20 cellular contexts compared by ENCODE assay signal in genomic region chr16:88002749-88003148, GRCh38.
"Had no signal": no experiment of that assay in that cellular context is flagged by ENCODE, and none has a peak within 500 bp of the region (broad histone marks: within the 10 kb centered on the region; RNA-seq: fewer than 3 reads in every experiment).

No MANE protein-coding gene starts in this region.

- H3K4me3 Mint-ChIP-seq: naive thymus-derived CD8-positive, alpha-beta T cell; type B pancreatic cell had no signal

- DNase-seq: cortex of kidney; effector CD8-positive, alpha-beta T cell; heart right ventricle; hypothalamus; kidney glomerular epithelial cell; mammary epithelial cell; naive thymus-derived CD8-positive, alpha-beta T cell; right cardiac atrium; stimulated activated CD4-positive, alpha-beta T cell treated with anti-CD3 and anti-CD28 coated beads, Interleukin-15, amount 100 ng/mL, for 24 hours; stimulated activated CD4-positive, alpha-beta T cell treated with anti-CD3 and anti-CD28 coated beads, Interleukin-1b, Interleukin-23, amount 100 ng/mL, for 48 hours; stimulated activated CD4-positive, alpha-beta T cell treated with anti-CD3 and anti-CD28 coated beads, Interleukin-4, amount 100 ng/mL, for 24 hours; stimulated activated naive CD4-positive, alpha-beta T cell; thyroid gland had no signal

- ATAC-seq: esophagus mucosa; heart right ventricle; left lobe of liver; naive thymus-derived CD8-positive, alpha-beta T cell; right cardiac atrium had no signal

- H3K9me3 ChIP-seq: heart right ventricle, ovary, suprapubic skin, thyroid gland had no signal

- H3K9me3 Mint-ChIP-seq: naive thymus-derived CD8-positive, alpha-beta T cell; type B pancreatic cell had no signal

- H3K27me3 Mint-ChIP-seq: naive thymus-derived CD8-positive, alpha-beta T cell; progenitor cell of endocrine pancreas; type B pancreatic cell had no signal

- H3K27ac ChIP-seq: dorsolateral prefrontal cortex, heart right ventricle, ovary, suprapubic skin, thyroid gland had no signal

- H3K4me1 ChIP-seq: suprapubic skin had no signal

- H3K4me3 ChIP-seq: dorsolateral prefrontal cortex, heart right ventricle, ovary, suprapubic skin, thyroid gland had no signal

- H3K36me3 ChIP-seq: ovary, thyroid gland had no signal

- H3K27me3 ChIP-seq: dorsolateral prefrontal cortex, heart right ventricle, ovary, suprapubic skin, thyroid gland had no signal

- H3K27ac Mint-ChIP-seq: progenitor cell of endocrine pancreas, type B pancreatic cell had no signal
